Comparison of ENCODE assay signal across 20 cellular contexts in the genomic region with DNA sequence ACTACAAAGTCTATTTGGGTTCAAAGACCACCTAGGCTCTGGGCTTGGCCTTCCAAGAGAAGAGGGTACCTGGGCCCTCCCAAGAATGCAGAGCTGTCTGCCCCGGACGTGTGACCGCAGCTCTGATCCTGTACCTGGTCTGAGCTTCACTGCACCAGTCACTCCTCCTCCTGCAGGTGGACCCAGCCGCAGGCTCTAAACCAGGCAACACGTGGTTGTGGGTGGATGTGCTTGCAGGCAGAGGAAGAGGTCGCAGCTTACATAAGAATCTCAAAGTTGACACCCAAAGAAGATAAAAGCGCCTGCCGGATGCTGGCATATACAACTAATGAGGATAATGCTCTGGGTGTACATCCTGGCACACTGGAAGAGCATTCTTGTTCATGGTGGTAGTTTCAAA.
"Had no signal": no experiment of that assay in that cellular context is flagged by ENCODE, and none has a peak within 500 bp of the region (broad histone marks: within the 10 kb centered on the region; RNA-seq: fewer than 3 reads in every experiment).

No MANE protein-coding gene starts in this region.

- H3K9me3 Mint-ChIP-seq: activated T-cell treated with anti-CD3 and anti-CD28 coated beads, Interleukin-2, amount 50 U/mL, for 4 hours; T-helper 2 cell treated with Interferon-gamma antibody and Interleukin-4, amounts not matched to agents 5 μg/mL and 100 μg/mL, for 36 hours; type B pancreatic cell had no signal

- H3K9me3 ChIP-seq: gastroesophageal sphincter, lower lobe of right lung, suprapubic skin had no signal

- ATAC-seq: activated T-cell treated with anti-CD3 and anti-CD28 coated beads, Interleukin-2, amount 50 U/mL, for 4 hours; gastroesophageal sphincter; heart right ventricle; left colon; lower lobe of right lung; stimulated activated naive CD8-positive, alpha-beta T cell treated with anti-CD3 and anti-CD28 coated beads, Interleukin-15, Interleukin-2, amounts not matched to agents 100 U/mL and 50 U/mL, for 24 hours had no signal

- H3K36me3 ChIP-seq: brain microvascular endothelial cell, gastroesophageal sphincter, heart right ventricle, lower lobe of right lung, suprapubic skin had no signal

- H3K4me1 ChIP-seq: lower lobe of right lung, suprapubic skin had no signal

- H3K4me3 Mint-ChIP-seq: activated naive CD8-positive, alpha-beta T cell; activated T-cell treated with anti-CD3 and anti-CD28 coated beads, Interleukin-2, amount 50 U/mL, for 4 hours; mesothelial cell of epicardium; T-helper 2 cell treated with Interferon-gamma antibody and Interleukin-4, amounts not matched to agents 5 μg/mL and 100 μg/mL, for 36 hours; type B pancreatic cell had no signal

- DNase-seq: activated CD4-positive, alpha-beta T cell treated with anti-CD3 and anti-CD28 coated beads, Interleukin-2, amount 50 U/mL, for 4 hours; activated CD4-positive, CD25-positive, alpha-beta regulatory T cell; activated effector memory CD4-positive, alpha-beta T cell treated with Interleukin-2 at 50 U/mL for 16 hours; activated T-cell treated with anti-CD3 and anti-CD28 coated beads, Interleukin-2, amount 50 U/mL, for 4 hours; brain microvascular endothelial cell; erythroblast; heart right ventricle; left colon; lower lobe of right lung; stimulated activated CD4-positive, alpha-beta T cell treated with anti-CD3 and anti-CD28 coated beads, Interleukin-15, amount 100 ng/mL, for 24 hours; stimulated activated CD4-positive, alpha-beta T cell treated with anti-CD3 and anti-CD28 coated beads, Interleukin-4, amount 100 ng/mL, for 1 hour; stimulated activated naive CD8-positive, alpha-beta T cell treated with anti-CD3 and anti-CD28 coated beads, Interleukin-15, Interleukin-2, amounts not matched to agents 100 U/mL and 50 U/mL, for 24 hours; SW 1271 had no signal

- H3K27me3 ChIP-seq: brain microvascular endothelial cell, gastroesophageal sphincter, heart right ventricle, suprapubic skin had no signal

- H3K27ac ChIP-seq: brain microvascular endothelial cell, gastroesophageal sphincter, heart right ventricle, lower lobe of right lung, skin epidermis, suprapubic skin had no signal

- H3K27ac Mint-ChIP-seq: activated naive CD8-positive, alpha-beta T cell; mesothelial cell of epicardium; T-helper 2 cell treated with Interferon-gamma antibody and Interleukin-4, amounts not matched to agents 5 μg/mL and 100 μg/mL, for 36 hours; type B pancreatic cell had no signal

- H3K36me3 Mint-ChIP-seq: activated naive CD8-positive, alpha-beta T cell; mesothelial cell of epicardium; type B pancreatic cell had no signal

- H3K4me3 ChIP-seq: gastroesophageal sphincter, heart right ventricle, lower lobe of right lung, skin epidermis, suprapubic skin had no signal
